19 cellular contexts compared by ENCODE assay signal in the genomic region with DNA sequence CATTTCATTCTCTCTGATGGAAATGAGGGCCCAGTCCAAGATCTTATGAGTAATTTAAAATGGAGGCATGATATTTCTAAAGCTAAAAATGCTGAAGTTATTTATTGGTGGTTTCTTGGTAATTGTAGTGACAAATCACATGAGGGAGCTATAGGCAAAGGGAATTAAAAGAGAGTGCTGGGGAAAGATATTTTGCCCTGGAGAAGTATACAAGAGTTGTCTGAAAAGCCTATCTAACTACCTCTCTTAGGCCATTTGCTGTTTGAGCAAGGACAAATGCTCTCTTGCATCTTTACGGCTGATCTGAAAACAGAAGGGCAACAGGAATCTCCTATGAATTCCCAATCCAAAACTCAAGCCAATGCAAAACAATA.
DNase-seq lines count a peak whose midpoint lies in the region; ATAC-seq and TF ChIP-seq lines count a peak whose summit lies in the region.
"Had no signal": no experiment of that assay in that cellular context is flagged by ENCODE, and none has a peak within 500 bp of the region (broad histone marks: within the 10 kb centered on the region; RNA-seq: fewer than 3 reads in every experiment).

No MANE protein-coding gene starts in this region.

- no peaks in the 10 kb centered on the region for H3K79me2 ChIP-seq in Karpas-422 (ENCODE audit: low read length)
- no peaks in the 10 kb centered on the region for H3K79me2 ChIP-seq in SU-DHL-6 (ENCODE audit: insufficient read depth, low read length)

- H3K27ac Mint-ChIP-seq in memory B cell: no peak overlapping the region
- H3K27ac Mint-ChIP-seq: B cell; CD4-positive, CD25-positive, alpha-beta regulatory T cell; T-helper 17 cell had no signal

- no peaks in the 10 kb centered on the region for H3K36me3 Mint-ChIP-seq in memory B cell
- H3K36me3 Mint-ChIP-seq in activated T-cell treated with anti-CD3 and anti-CD28 coated beads, Interleukin-2, amount 50 U/mL, for 4 hours (ENCODE audit: insufficient read depth): no peaks in the 10 kb centered on the region
- H3K36me3 Mint-ChIP-seq: CD4-positive, CD25-positive, alpha-beta regulatory T cell had no signal

- H2AFZ ChIP-seq in Karpas-422 (ENCODE audit: low read length): no peak overlapping the region
- H2AFZ ChIP-seq in SU-DHL-6 (ENCODE audit: low read depth, low read length, severe bottlenecking): peak overlapping the region; percentile 22

- no peaks in the 10 kb centered on the region for H3K9me2 ChIP-seq in Karpas-422 (replicated peaks; ENCODE audit: insufficient read depth, low read length)
- no peaks in the 10 kb centered on the region for H3K9me2 ChIP-seq in SU-DHL-6 (replicated peaks; ENCODE audit: insufficient read depth, low read length)

- DNase-seq in DMS53 (lab: John Stamatoyannopoulos, UW) (peak; percentile 16), DMS53 treated with DMSO at 0.1 percent for 48 hours (lab: John Stamatoyannopoulos, UW; ENCODE audit: unreplicated experiment) (no peak), Karpas-422 (peak; percentile 50), memory B cell (ENCODE audit: low spot score in 2 of 2) (no peak), UCSD-AML1 (lab: John Stamatoyannopoulos, UW; ENCODE audit: unreplicated experiment) (no peak)
- no peak for DNase-seq in activated T-cell treated with anti-CD3 and anti-CD28 coated beads, Interleukin-2, amount 50 U/mL, for 4 hours
- DNase-seq: Caco-2; CD4-positive, CD25-positive, alpha-beta regulatory T cell; DMS153; MM.1S; NCI-H1417; NCI-H2029 treated with DMSO at 0.1 percent for 48 hours; NCI-H510A treated with DMSO at 0.1 percent for 48 hours; SIG-M5; T-helper 17 cell had no signal

- H3K36me3 ChIP-seq in Karpas-422 (ENCODE audit: insufficient read depth, low read length): no peaks in the 10 kb centered on the region
- no peaks in the 10 kb centered on the region for H3K36me3 ChIP-seq in SU-DHL-6 (ENCODE audit: low read length)

- peaks cover 8% of the 10 kb centered on the region for H3K9me3 Mint-ChIP-seq in memory B cell
- H3K9me3 Mint-ChIP-seq in activated T-cell treated with anti-CD3 and anti-CD28 coated beads, Interleukin-2, amount 50 U/mL, for 4 hours: peaks cover 5% of the 10 kb centered on the region

- H3K9me3 ChIP-seq in Karpas-422 (ENCODE audit: low read length) (no peaks in the 10 kb centered on the region), SU-DHL-6 (ENCODE audit: insufficient read depth, low read length) (no peaks in the 10 kb centered on the region)
- H3K9me3 ChIP-seq: Caco-2 had no signal

- peaks cover 13% of the 10 kb centered on the region for H3K4me1 ChIP-seq in Karpas-422 (ENCODE audit: low read length)
- H3K4me1 ChIP-seq: Caco-2 had no signal

- no peaks in the 10 kb centered on the region for H3K27me3 Mint-ChIP-seq in memory B cell
- no peaks in the 10 kb centered on the region for H3K27me3 Mint-ChIP-seq in activated T-cell treated with anti-CD3 and anti-CD28 coated beads, Interleukin-2, amount 50 U/mL, for 4 hours (ENCODE audit: low read depth)
- H3K27me3 Mint-ChIP-seq: B cell; CD4-positive, CD25-positive, alpha-beta regulatory T cell; T-helper 17 cell had no signal

- H3K9ac ChIP-seq in Karpas-422 (ENCODE audit: low read length) (no peak overlapping the region), SU-DHL-6 (ENCODE audit: low read length) (no peak overlapping the region)

- H3K27me3 ChIP-seq in Karpas-422 (ENCODE audit: low read length) (no peaks in the 10 kb centered on the region), SU-DHL-6 (ENCODE audit: low read length) (no peaks in the 10 kb centered on the region)

- H3K27ac ChIP-seq in Karpas-422 (ENCODE audit: low read length): no peak overlapping the region
- H3K27ac ChIP-seq in SU-DHL-6 (ENCODE audit: low read depth, low read length): no peak overlapping the region
- H3K27ac ChIP-seq: 22Rv1 had no signal

- no peak for TF ChIP-seq CTCF in SU-DHL-6 (IDR thresholded peaks at IDR 0.05; ENCODE audit: insufficient read depth, low read length, poor library complexity, severe bottlenecking)

- H4K20me1 ChIP-seq in Karpas-422 (ENCODE audit: insufficient read depth, low read depth, low read length) (no peaks in the 10 kb centered on the region), SU-DHL-6 (ENCODE audit: low read depth, low read length) (no peaks in the 10 kb centered on the region)

- H3K4me3 Mint-ChIP-seq in memory B cell: peak overlapping the region; percentile 14
- H3K4me3 Mint-ChIP-seq in activated T-cell treated with anti-CD3 and anti-CD28 coated beads, Interleukin-2, amount 50 U/mL, for 4 hours: no peak overlapping the region
- H3K4me3 Mint-ChIP-seq: B cell; CD4-positive, CD25-positive, alpha-beta regulatory T cell; T-helper 17 cell had no signal

- ATAC-seq in memory B cell (ENCODE audit: low read depth) (no peak), GM19467 (IDR thresholded peaks at IDR 0.05; ENCODE audit: unreplicated experiment) (no peak)
- no peak for ATAC-seq in activated T-cell treated with anti-CD3 and anti-CD28 coated beads, Interleukin-2, amount 50 U/mL, for 4 hours
- ATAC-seq: T-helper 17 cell had no signal

- H3K4me2 ChIP-seq in Karpas-422 (ENCODE audit: low read depth, low read length, poor library complexity, severe bottlenecking) (no peak overlapping the region), SU-DHL-6 (ENCODE audit: low read depth, low read length, poor library complexity, severe bottlenecking) (no peak overlapping the region)

- H3K4me1 Mint-ChIP-seq in memory B cell: peaks cover 5% of the 10 kb centered on the region
- H3K4me1 Mint-ChIP-seq in activated T-cell treated with anti-CD3 and anti-CD28 coated beads, Interleukin-2, amount 50 U/mL, for 4 hours (ENCODE audit: low read depth): no peaks in the 10 kb centered on the region
- H3K4me1 Mint-ChIP-seq: CD4-positive, CD25-positive, alpha-beta regulatory T cell; T-helper 17 cell had no signal

- H3K4me3 ChIP-seq in Karpas-422 (ENCODE audit: low read length) (no peak overlapping the region), SU-DHL-6 (ENCODE audit: insufficient read depth, low read length, poor library complexity, severe bottlenecking) (no peak overlapping the region)

- H3F3A ChIP-seq in SU-DHL-6 (ENCODE audit: insufficient read depth): no peaks in the 10 kb centered on the region

Comparison
In these comparisons a context has a peak if more than half of its experiments do, and no peak if none do; other contexts are left out.
1. DNase-seq: peak in DMS53 (single experiment) and Karpas-422 (single experiment); none in DMS53 treated with DMSO at 0.1 percent for 48 hours (single experiment), memory B cell (0 of 2), activated T-cell treated with anti-CD3 and anti-CD28 coated beads, Interleukin-2, amount 50 U/mL, for 4 hours (single experiment) and UCSD-AML1 (single experiment).